8 cellular contexts compared by ENCODE assay signal in genomic region chr7:520503-521161, GRCh38. TPM values are rescaled to one million over a fixed set of nuclear protein-coding genes. Genes with fewer than 3 reads are reported as not detected.
A peak's percentile ranks its signal among the peaks of the same experiment; 100 is the strongest.
DNase-seq lines count a peak whose midpoint lies in the region; ATAC-seq, FAIRE-seq and TF ChIP-seq lines count a peak whose summit lies in the region.

No MANE protein-coding gene starts in this region.

- no peaks in the 10 kb centered on the region for H3K9me3 Mint-ChIP-seq in neural progenitor cell

- no peak overlapping the region for H2AK5ac ChIP-seq in H1 (ENCODE audit: low read depth, low read length)

- FAIRE-seq in H1 (lab: Jason Lieb, UNC), result no peak

- no peak for ATAC-seq in GM21576 (IDR thresholded peaks at IDR 0.05; ENCODE audit: unreplicated experiment)

- H3K36me3 ChIP-seq in BJ (ENCODE audit: control insufficient read depth, insufficient read depth, low read length) (no peaks in the 10 kb centered on the region), Peyer's patch (no peaks in the 10 kb centered on the region), H1 (ENCODE audit: control insufficient read depth in 2 of 4, insufficient read depth in 4 of 4, low read length in 3 of 4) (no peaks in the 10 kb centered on the region; a peak in 1 of 8 replicates), neural progenitor cell (no peaks in the 10 kb centered on the region), MG63 (no peaks in the 10 kb centered on the region)

- DNase-seq in BJ (ENCODE audit: low read depth) (no peak), Peyer's patch (no peak), H1 (ENCODE audit: low read depth in 1 of 2, low spot score in 2 of 2) (peak in 1 of 2 experiments; percentile 77), neural progenitor cell (ENCODE audit: low spot score) (peak; percentile 80), NCI-H69 (lab: John Stamatoyannopoulos, UW) (no peak), SW 1271 (lab: John Stamatoyannopoulos, UW) (no peak), MG63 (no peak)

- peaks cover 0 to 5% of the 10 kb centered on the region in 2 experiments for H4K20me1 ChIP-seq in H1 (replicated peaks in 1 of 2; ENCODE audit: control insufficient read depth in 1 of 2, insufficient read depth in 2 of 2, low read length in 2 of 2)
- H4K20me1 ChIP-seq in neural progenitor cell (ENCODE audit: low read depth), result peaks cover 45% of the 10 kb centered on the region

- peaks cover 50% of the 10 kb centered on the region for H3K27me3 Mint-ChIP-seq in neural progenitor cell (ENCODE audit: insufficient read depth, low read depth)

- H3K4me2 ChIP-seq in H1 (ENCODE audit: insufficient read depth in 1 of 2, low read depth in 2 of 2, low read length in 2 of 2) (peak overlapping the region; percentile 61 to 77), neural progenitor cell (peak overlapping the region; percentile 76)

- no peak overlapping the region for H3K4me3 Mint-ChIP-seq in neural progenitor cell

- H3K4ac ChIP-seq in H1 (replicated peaks; ENCODE audit: insufficient read length, low read depth, low read length), result peak overlapping the region; percentile 91

- TF ChIP-seq EP300 in H1 (IDR thresholded peaks at IDR 0.05; ENCODE audit: borderline replicate concordance in 1 of 2, low read depth in 2 of 2, low read length in 2 of 2), result no peak

- H2BK5ac ChIP-seq in H1 (ENCODE audit: low read depth, low read length), result peak overlapping the region; percentile 93; the same call in 1 of the 2 replicates

- no peak overlapping the region; the same call in 1 of the 2 replicates for H4K8ac ChIP-seq in H1 (ENCODE audit: extremely low read depth, insufficient read depth, low read length)

- H3K18ac ChIP-seq in H1 (ENCODE audit: extremely low read depth, low read length), result peak overlapping the region; percentile 78

- peaks cover 42% of the 10 kb centered on the region for H3F3A ChIP-seq in neural progenitor cell (ENCODE audit: low read depth)

- peaks cover 31% of the 10 kb centered on the region for H3K23me2 ChIP-seq in H1 (ENCODE audit: low read depth, low read length)

- no peak overlapping the region for H3K23ac ChIP-seq in H1 (ENCODE audit: insufficient read length)

- no peak overlapping the region for H3K14ac ChIP-seq in H1 (ENCODE audit: insufficient read length)

- H3K79me2 ChIP-seq in H1 (ENCODE audit: control insufficient read depth in 1 of 2, insufficient read depth in 2 of 2, low read length in 2 of 2) (peaks cover 0 to 19% of the 10 kb centered on the region in 2 experiments; a peak in 3 of 4 replicates), neural progenitor cell (ENCODE audit: low read depth) (peaks cover 7% of the 10 kb centered on the region)

- H3K56ac ChIP-seq in H1 (replicated peaks; ENCODE audit: insufficient read length, low read depth, low read length), result no peak overlapping the region

- peaks cover 13% of the 10 kb centered on the region for H3K4me1 Mint-ChIP-seq in neural progenitor cell

- no peak overlapping the region for H3K9ac ChIP-seq in H1 (replicated peaks in 1 of 4; ENCODE audit: extremely low read depth in 1 of 4, low read depth in 3 of 4, low read length in 3 of 4)
- H3K9ac ChIP-seq in neural progenitor cell, result no peak overlapping the region

- no peak for TF ChIP-seq RAD21 in H1 (IDR thresholded peaks at IDR 0.05 in 1 of 2, conservative IDR thresholded peaks at IDR 0.05 in 1 of 2; ENCODE audit: low read depth in 2 of 2, low read length in 2 of 2)

- no peaks in the 10 kb centered on the region for H3K79me1 ChIP-seq in H1 (ENCODE audit: low read depth, low read length)

- H3K27ac Mint-ChIP-seq in neural progenitor cell, result no peak overlapping the region

- no peaks in the 10 kb centered on the region for H3K36me3 Mint-ChIP-seq in neural progenitor cell

- H4K5ac ChIP-seq in H1 (ENCODE audit: insufficient read length, low read depth, low read length), result peak overlapping the region; percentile 19

- CTCF ChIA-PET in BJ (lab: Yijun Ruan, JAX), result interaction anchor here (0.7 to 2.0 kb wide), 5 partner anchors 12 to 217 kb away, joined by 3 to 5 read pairs (median 3); no protein-coding TSS in a partner anchor
- CTCF ChIA-PET in H1 (lab: Charles Lee; ENCODE audit: partially characterized antibody), result interaction anchor here (0.8 to 1.4 kb wide), 3 partner anchors 140 to 199 kb away, joined by 3 to 4 read pairs (median 3); no protein-coding TSS in a partner anchor

- H3K27ac ChIP-seq in Peyer's patch (peak overlapping the region; percentile 49 to 99 (median 82)), H1 (ENCODE audit: low read depth, low read length) (no peak overlapping the region), neural progenitor cell (no peak overlapping the region)

- WGBS in H1 (ENCODE audit: extremely low coverage in 1 of 2, insufficient coverage in 1 of 2, insufficient read length in 1 of 2, insufficient replicate concordance in 2 of 2, low coverage in 1 of 2, low lambda C conversion rate in 2 of 2, missing lambda C conversion rate in 1 of 2), 2 experiments, result 3% methylated on average over 29 of the region's 63 CpGs; no CpG with 5 or more reads in 1 of the 2 experiments

- H3K4me3 ChIP-seq in BJ (ENCODE audit: low read depth, low read length) (peak overlapping the region; percentile 76), Peyer's patch (peak overlapping the region; percentile 40 to 79 (median 60)), H1 (ENCODE audit: extremely low read depth in 1 of 4, insufficient read depth in 2 of 4, low read depth in 3 of 4, low read length in 4 of 4) (peak overlapping the region; percentile 35 to 63 (median 48)), neural progenitor cell (peak overlapping the region; percentile 53), MG63 (no peak overlapping the region)

- H2AFZ ChIP-seq in H1 (ENCODE audit: low read length) (no peak overlapping the region), neural progenitor cell (replicated peaks) (no peak overlapping the region)

- peaks cover 16% of the 10 kb centered on the region for H3K27me3 ChIP-seq in BJ (ENCODE audit: control insufficient read depth, insufficient read depth, low read length)
- peaks cover 0 to 13% of the 10 kb centered on the region in 2 donors for H3K27me3 ChIP-seq in Peyer's patch
- H3K27me3 ChIP-seq in H1 (replicated peaks in 1 of 4; ENCODE audit: control insufficient read depth in 3 of 4, extremely low read depth in 1 of 4, insufficient read depth in 3 of 4, low read length in 3 of 4), result peaks cover 25 to 47% (median 33%) of the 10 kb centered on the region in 4 experiments
- H3K27me3 ChIP-seq in neural progenitor cell, result peaks cover 97% of the 10 kb centered on the region
- peaks cover 29% of the 10 kb centered on the region for H3K27me3 ChIP-seq in MG63

- TF ChIP-seq CTCF in BJ (IDR thresholded peaks at IDR 0.05; ENCODE audit: insufficient read depth, low read depth, low read length), result 0 out of 2 replicates have a peak, but pooled peaks have one; percentile 24
- TF ChIP-seq CTCF in Peyer's patch (IDR thresholded peaks at IDR 0.05), result no peak
- TF ChIP-seq CTCF in H1 (IDR thresholded peaks at IDR 0.05; ENCODE audit: control extremely low read depth in 1 of 3, insufficient read depth in 1 of 3, low read depth in 1 of 3, low read length in 3 of 3), result no peak
- TF ChIP-seq CTCF in neural progenitor cell (IDR thresholded peaks at IDR 0.05), result peak; percentile 33

- H3K4me1 ChIP-seq in Peyer's patch (peaks cover 5 to 57% (median 28%) of the 10 kb centered on the region in 4 donors), H1 (replicated peaks in 1 of 4; ENCODE audit: control insufficient read depth in 3 of 4, insufficient read depth in 4 of 4, low read length in 3 of 4) (peaks cover 0 to 20% (median 9%) of the 10 kb centered on the region in 4 experiments; a peak in 5 of 7 replicates), neural progenitor cell (peaks cover 38% of the 10 kb centered on the region)

- no peaks in the 10 kb centered on the region for H3K9me3 ChIP-seq in Peyer's patch
- H3K9me3 ChIP-seq in H1 (ENCODE audit: insufficient read depth in 2 of 2, low read depth in 1 of 2, low read length in 1 of 2), result no peaks in the 10 kb centered on the region
- H3K9me3 ChIP-seq in neural progenitor cell (ENCODE audit: low read depth), result no peaks in the 10 kb centered on the region
- no peaks in the 10 kb centered on the region for H3K9me3 ChIP-seq in MG63

- H2BK120ac ChIP-seq in H1 (replicated peaks; ENCODE audit: low read depth, low read length), result peak overlapping the region; percentile 78

- TF ChIP-seq POLR2A in Peyer's patch (IDR thresholded peaks at IDR 0.05) (no peak), H1 (IDR thresholded peaks at IDR 0.05; ENCODE audit: control extremely low read depth in 1 of 2, low read depth in 2 of 2, low read length in 2 of 2) (no peak)

- peak overlapping the region; percentile 90 for H4K91ac ChIP-seq in H1 (replicated peaks; ENCODE audit: insufficient read length, low read length)

- H2BK20ac ChIP-seq in H1 (ENCODE audit: low read length), result peak overlapping the region; percentile 72; the same call in 1 of the 2 replicates

- H2BK12ac ChIP-seq in H1 (ENCODE audit: low read depth, low read length), result peak overlapping the region; percentile 97; the same call in 1 of the 2 replicates

- peak overlapping the region; percentile 81; the same call in 1 of the 2 replicates for H2BK15ac ChIP-seq in H1 (ENCODE audit: low read length)

- POLR2A ChIA-PET in BJ (lab: Charles Lee), result interaction anchor here (0.6 kb wide), 1 partner anchor 17 kb away, joined by 4 read pairs; no protein-coding TSS in a partner anchor
- POLR2A ChIA-PET in H1 (lab: Charles Lee; ENCODE audit: partially characterized antibody), result interaction anchor here (0.6 to 1.9 kb wide), 6 partner anchors 9 to 145 kb away, joined by 3 to 4 read pairs (median 4); no protein-coding TSS in a partner anchor

TF ChIP-seq in H1, 55 proteins besides CTCF, POLR2A, EP300 and RAD21 (continues in another document):
- TF ChIP-seq PHF8 (conservative IDR thresholded peaks at IDR 0.05; ENCODE audit: low read depth, low read length) (no peak), HDAC2 (IDR thresholded peaks at IDR 0.05; ENCODE audit: borderline replicate concordance in 1 of 2, low read depth in 2 of 2, low read length in 2 of 2) (0 out of 4 replicates have a peak, but pooled peaks of 1 of the 2 experiments have one; percentile 2), ASH2L (IDR thresholded peaks at IDR 0.05; ENCODE audit: low read length) (peak; percentile 59)

RNA-seq across cellular contexts. Expression of gene PDGFA, which starts 1.0 kb away (rescaled TPM):
- polyA plus RNA-seq in BJ (2011; rRNA removed) (10.0 and 17.4 TPM in 2 replicates), H1 (2011; rRNA removed) (21.1 and 22.3 TPM in 2 replicates)
- polyA minus RNA-seq in BJ (2011; rRNA and poly(A)+ RNA removed), result 55.6 and 66.4 TPM in 2 replicates
- total RNA-seq in Peyer's patch (10 to 100 TPM in 3 of 4 donors, 1 to 10 TPM in 1; 5.8 to 97.8 (median 59.4) TPM), neural progenitor cell (ENCODE audit: low replicate concordance) (9.8 and 13.7 TPM in 2 replicates)
- 38.0 and 43.0 TPM in 2 replicates for total RNA-seq in H1 (2021; fragmentation: NEBNext Ultra II Directional; extraction: Animal tissue kit (Norgen Biotek cat#: 25700))
- polyA plus RNA-seq in H1 (2011; cell fraction: cytosol; rRNA removed), result 18.1 TPM
- polyA plus RNA-seq in H1 (2011; cell fraction: nucleus; rRNA removed), result 42.6 TPM
- polyA plus RNA-seq in H1 (2012, experiment 1 of 2), result 42.0 to 59.5 TPM (median 51.8 TPM) in 4 replicates
- 33.3 TPM for polyA plus RNA-seq in H1 (2012, experiment 2 of 2)
- polyA plus RNA-seq in H1 (2013, experiment 1 of 2), result 34.8 TPM
- 38.8 TPM for polyA plus RNA-seq in H1 (2013, experiment 2 of 2)
- 46.5 and 53.1 TPM in 2 replicates for polyA minus RNA-seq in H1 (2011; rRNA and poly(A)+ RNA removed)
- 78.2 TPM for polyA minus RNA-seq in H1 (2011; cell fraction: cytosol; rRNA and poly(A)+ RNA removed)
- 31.0 TPM for polyA minus RNA-seq in H1 (2011; cell fraction: nucleus; rRNA and poly(A)+ RNA removed)
- 4.9 and 33.7 TPM in 2 replicates for total RNA-seq in MG63 (2014; rRNA removed; shearing (Covaris generic); ENCODE audit: low replicate concordance)

Comparison
In these comparisons a context has a peak if more than half of its experiments do, and no peak if none do; other contexts are left out.
1. CTCF ChIP-seq: peak in BJ (single experiment) and neural progenitor cell (single experiment); none in Peyer's patch (0 of 6) and H1 (0 of 3).
2. H3K27ac ChIP-seq: peak in Peyer's patch (4 of 4); none in H1 (single experiment) and neural progenitor cell (single experiment).